29 cellular contexts compared by ENCODE assay signal in the genomic region with DNA sequence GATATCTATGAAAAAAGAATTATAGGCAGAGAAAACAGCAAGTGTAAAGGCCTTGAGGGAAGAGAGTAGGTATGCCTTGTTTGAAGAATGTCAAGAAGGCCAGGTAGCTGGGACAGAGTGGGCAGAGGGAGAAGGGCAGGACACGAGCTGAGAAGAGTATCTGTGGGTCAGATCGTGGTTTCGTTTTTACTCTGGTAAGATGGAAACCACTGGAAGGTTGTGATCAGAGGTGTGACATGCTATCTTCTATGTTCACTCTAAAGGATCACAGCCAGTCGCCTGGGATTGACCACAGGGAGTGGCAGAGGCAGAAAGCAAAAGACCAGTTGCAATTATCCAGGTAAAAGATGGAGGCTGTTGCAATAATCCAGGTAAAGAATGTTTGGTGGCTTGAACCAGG.
"Had no signal": no experiment of that assay in that cellular context is flagged by ENCODE, and none has a peak within 500 bp of the region (broad histone marks: within the 10 kb centered on the region; RNA-seq: fewer than 3 reads in every experiment).

No MANE protein-coding gene starts in this region.

- H3K4me1 Mint-ChIP-seq: T-helper 17 cell had no signal

- H3K9me3 Mint-ChIP-seq: activated T-cell treated with anti-CD3 and anti-CD28 coated beads, Interleukin-2, amount 50 U/mL, for 24 hours; naive thymus-derived CD8-positive, alpha-beta T cell had no signal

- ATAC-seq: activated CD4-positive, CD25-positive, alpha-beta regulatory T cell treated with anti-CD3 and anti-CD28 coated beads, Interleukin-2, amount 50 U/mL, for 24 hours; naive thymus-derived CD8-positive, alpha-beta T cell; T-helper 17 cell had no signal

- H3K27me3 Mint-ChIP-seq: activated naive CD8-positive, alpha-beta T cell; activated T-cell treated with anti-CD3 and anti-CD28 coated beads, Interleukin-2, amount 50 U/mL, for 24 hours had no signal

- DNase-seq: activated CD4-positive, alpha-beta T cell treated with anti-CD3 and anti-CD28 coated beads for 48 hours; activated CD4-positive, alpha-beta T cell treated with anti-CD3 and anti-CD28 coated beads, Interleukin-2, amount 50 U/mL, for 48 hours; activated CD8-positive, alpha-beta memory T cell treated with anti-CD3 and anti-CD28 coated beads, Interleukin-2, amount 50 U/mL, for 48 hours; activated effector memory CD4-positive, alpha-beta T cell treated with Interleukin-2 at 50 U/mL for 16 hours; activated naive CD4-positive, alpha-beta T cell treated with Interleukin-2 at 50 U/mL for 16 hours; activated T-cell treated with anti-CD3 and anti-CD28 coated beads, Interleukin-2, amount 50 U/mL, for 24 hours; brain microvascular endothelial cell; effector CD4-positive, alpha-beta T cell; esophagus squamous epithelium; foreskin melanocyte; heart right ventricle; left lung; lower lobe of right lung; mesenchymal stem cell; naive thymus-derived CD8-positive, alpha-beta T cell; posterior cingulate gyrus; right cardiac atrium; stimulated activated CD4-positive, alpha-beta T cell treated with anti-CD3 and anti-CD28 coated beads, Interleukin-15, amount 100 ng/mL, for 24 hours; stimulated activated CD4-positive, alpha-beta T cell treated with anti-CD3 and anti-CD28 coated beads, Interleukin-2, amount 100 ng/mL, for 24 hours; stimulated activated naive CD4-positive, alpha-beta T cell treated with Interleukin-2 at 50 U/mL for 16 hours; SW 1271; T-helper 17 cell; T1000; upper lobe of left lung; WERI-Rb-1 had no signal

- H3K27ac Mint-ChIP-seq: activated naive CD8-positive, alpha-beta T cell; activated T-cell treated with anti-CD3 and anti-CD28 coated beads, Interleukin-2, amount 50 U/mL, for 24 hours; T-helper 17 cell had no signal

- FAIRE-seq: endometrium, islet of Langerhans had no signal

- H3K4me3 Mint-ChIP-seq: activated naive CD8-positive, alpha-beta T cell; activated T-cell treated with anti-CD3 and anti-CD28 coated beads, Interleukin-2, amount 50 U/mL, for 24 hours; naive thymus-derived CD8-positive, alpha-beta T cell; T-helper 17 cell had no signal

- H3K36me3 Mint-ChIP-seq: activated naive CD8-positive, alpha-beta T cell; naive thymus-derived CD8-positive, alpha-beta T cell had no signal
